11 cellular contexts compared by ENCODE assay signal in the genomic region with DNA sequence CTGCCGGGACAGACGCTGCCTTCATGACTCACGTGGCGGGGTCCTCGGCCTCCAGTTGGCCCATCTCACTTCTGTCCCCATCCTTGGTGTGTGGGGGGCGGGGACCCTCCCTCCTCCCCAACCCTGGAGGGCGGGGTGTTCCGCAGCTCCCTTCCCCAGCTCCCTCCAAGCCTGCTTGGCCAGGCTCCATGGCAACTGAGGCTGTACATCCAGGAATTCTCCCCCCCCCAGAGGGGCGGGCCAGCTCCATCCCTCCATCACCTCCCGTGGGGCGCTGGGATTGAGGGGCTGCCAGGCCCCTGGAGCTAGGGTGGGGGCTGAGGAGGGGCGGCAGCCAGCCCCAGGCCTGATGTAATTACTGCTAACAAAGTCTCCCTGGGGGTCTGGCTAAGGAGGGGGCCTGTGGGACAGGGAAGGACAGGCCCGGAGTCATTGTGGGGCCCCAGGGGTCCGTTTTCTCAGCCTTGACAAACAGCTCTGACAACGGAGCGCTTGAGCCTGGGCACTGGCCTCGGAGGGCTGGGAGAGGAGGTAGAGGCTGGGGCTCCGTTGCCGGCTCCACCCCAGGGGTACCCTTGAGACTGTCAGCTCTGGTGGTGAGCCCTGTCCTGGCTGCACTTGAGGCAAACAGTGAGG. TPM values are rescaled to one million over a fixed set of nuclear protein-coding genes. Genes with fewer than 3 reads are reported as not detected.
A peak's percentile ranks its signal among the peaks of the same experiment; 100 is the strongest.
DNase-seq lines count a peak whose midpoint lies in the region; ATAC-seq and TF ChIP-seq lines count a peak whose summit lies in the region.
"Had no signal": no experiment of that assay in that cellular context is flagged by ENCODE, and none has a peak within 500 bp of the region (broad histone marks: within the 10 kb centered on the region; RNA-seq: fewer than 3 reads in every experiment).

No MANE protein-coding gene starts in this region.

- H3K9me3 ChIP-seq in endodermal cell (ENCODE audit: control insufficient read depth, low read length) (no peaks in the 10 kb centered on the region), psoas muscle (no peaks in the 10 kb centered on the region), vagina (no peaks in the 10 kb centered on the region)

- CTCF ChIA-PET in activated naive CD4-positive, alpha-beta T cell treated with anti-CD3 and anti-CD28 coated beads for 36 hours (lab: Charles Lee): no interaction called here

- H3K27me3 Mint-ChIP-seq in endodermal cell (ENCODE audit: insufficient read depth): no peaks in the 10 kb centered on the region
- peaks cover 4% of the 10 kb centered on the region for H3K27me3 Mint-ChIP-seq in activated naive CD4-positive, alpha-beta T cell treated with anti-CD3 and anti-CD28 coated beads for 36 hours (ENCODE audit: low read depth)

- H3K36me3 ChIP-seq in endodermal cell (ENCODE audit: control insufficient read depth, insufficient read depth, low read length) (peaks cover 22% of the 10 kb centered on the region), psoas muscle (ENCODE audit: insufficient read depth in 1 of 2, low read depth in 1 of 2) (peaks cover 0 to 45% of the 10 kb centered on the region in 2 donors), vagina (peaks cover 0 to 27% of the 10 kb centered on the region in 2 donors)

- H3K4me1 Mint-ChIP-seq in endodermal cell: peaks cover 1% of the 10 kb centered on the region
- peaks cover 17% of the 10 kb centered on the region for H3K4me1 Mint-ChIP-seq in activated naive CD4-positive, alpha-beta T cell treated with anti-CD3 and anti-CD28 coated beads for 36 hours (ENCODE audit: low read depth)

- DNase-seq in endodermal cell (peak; percentile 63), psoas muscle (no peak), SIG-M5 treated with dmso at 0.1 percent for 504 hours (lab: John Stamatoyannopoulos, UW; ENCODE audit: unreplicated experiment) (no peak), vagina (ENCODE audit: extremely low spot score in 2 of 2) (no peak)
- DNase-seq in activated naive CD4-positive, alpha-beta T cell treated with anti-CD3 and anti-CD28 coated beads for 36 hours: no peak
- DNase-seq: activated CD8-positive, alpha-beta T cell treated with anti-CD3 and anti-CD28 coated beads, Interleukin-2, amount 10 ng/mL, durations not matched to agents 7 days and 5 days; glutamatergic neuron; NCI-H1105; SHP77 had no signal

- no peak for TF ChIP-seq EP300 in Ishikawa (IDR thresholded peaks at IDR 0.05; ENCODE audit: borderline replicate concordance)

- no peak overlapping the region for H3K4me3 Mint-ChIP-seq in endodermal cell
- no peak overlapping the region for H3K4me3 Mint-ChIP-seq in activated naive CD4-positive, alpha-beta T cell treated with anti-CD3 and anti-CD28 coated beads for 36 hours
- H3K4me3 Mint-ChIP-seq: activated CD8-positive, alpha-beta T cell treated with anti-CD3 and anti-CD28 coated beads, Interleukin-2, amount 10 ng/mL, durations not matched to agents 7 days and 5 days had no signal

- H3K27ac ChIP-seq in endodermal cell (ENCODE audit: low read depth, low read length) (peak overlapping the region; percentile 73), psoas muscle (peak overlapping the region; percentile 11), vagina (no peak overlapping the region)

- TF ChIP-seq CTCF in endodermal cell (conservative IDR thresholded peaks at IDR 0.05) (no peak), psoas muscle (IDR thresholded peaks at IDR 0.05) (no peak), vagina (IDR thresholded peaks at IDR 0.05) (no peak)

- TF ChIP-seq RAD21 in Ishikawa (IDR thresholded peaks at IDR 0.05; ENCODE audit: low read depth): no peak

- WGBS in endodermal cell (ENCODE audit: insufficient coverage in 1 of 2, insufficient read length in 1 of 2), 2 experiments: 70% methylated on average over 19 of the region's 19 CpGs; no CpG with 5 or more reads in 1 of the 2 experiments
- WGBS in psoas muscle, 3 donors: 43 to 50% (median 48%) methylated on average over 18 to 19 of the region's 19 CpGs

- H3K4me3 ChIP-seq in endodermal cell (ENCODE audit: low read length) (no peak overlapping the region), psoas muscle (no peak overlapping the region), vagina (no peak overlapping the region)

- H3K27ac Mint-ChIP-seq in endodermal cell: no peak overlapping the region
- no peak overlapping the region for H3K27ac Mint-ChIP-seq in activated naive CD4-positive, alpha-beta T cell treated with anti-CD3 and anti-CD28 coated beads for 36 hours

- TF ChIP-seq POLR2A in vagina (IDR thresholded peaks at IDR 0.05): no peak

- no peaks in the 10 kb centered on the region for H3K4me1 ChIP-seq in endodermal cell (ENCODE audit: control insufficient read depth, insufficient read depth, low read length)
- H3K4me1 ChIP-seq in psoas muscle: peaks cover 14% of the 10 kb centered on the region
- peaks cover 46% of the 10 kb centered on the region for H3K4me1 ChIP-seq in vagina

- peaks cover 26% of the 10 kb centered on the region for H3K36me3 Mint-ChIP-seq in endodermal cell (ENCODE audit: low read depth)
- peaks cover 18% of the 10 kb centered on the region for H3K36me3 Mint-ChIP-seq in activated naive CD4-positive, alpha-beta T cell treated with anti-CD3 and anti-CD28 coated beads for 36 hours (ENCODE audit: low read depth)

- H3K9ac ChIP-seq in endodermal cell (ENCODE audit: extremely low read depth, low read length, poor library complexity, severe bottlenecking): no peak overlapping the region

- peak in 2 of 4 donors; percentile 3 to 13 for ATAC-seq in psoas muscle
- ATAC-seq: activated CD8-positive, alpha-beta T cell treated with anti-CD3 and anti-CD28 coated beads, Interleukin-2, amount 10 ng/mL, durations not matched to agents 7 days and 5 days had no signal

- intact Hi-C loops in psoas muscle (cut with DNase I) (no loop called here), vagina (cut with DNase I) (no loop called here)
- intact Hi-C loops in activated naive CD4-positive, alpha-beta T cell treated with anti-CD3 and anti-CD28 coated beads for 36 hours (cut with micrococcal nuclease): no loop called here

- no peaks in the 10 kb centered on the region for H3K27me3 ChIP-seq in endodermal cell (ENCODE audit: control insufficient read depth, insufficient read depth, low read length, poor library complexity, severe bottlenecking)
- peaks cover 0 to 6% (median 3%) of the 10 kb centered on the region in 3 donors for H3K27me3 ChIP-seq in psoas muscle (ENCODE audit: insufficient read depth in 3 of 3, low read length in 2 of 3)
- H3K27me3 ChIP-seq in vagina: no peaks in the 10 kb centered on the region
- H3K27me3 ChIP-seq: brain microvascular endothelial cell had no signal

- H3K9me3 Mint-ChIP-seq in endodermal cell: no peaks in the 10 kb centered on the region
- no peaks in the 10 kb centered on the region for H3K9me3 Mint-ChIP-seq in activated naive CD4-positive, alpha-beta T cell treated with anti-CD3 and anti-CD28 coated beads for 36 hours

TF ChIP-seq in Ishikawa, 13 proteins besides CTCF, POLR2A, EP300 and RAD21:
- TF ChIP-seq ZBTB7A (IDR thresholded peaks at IDR 0.05; ENCODE audit: low read depth): peak; percentile 44; the same call in 1 of the 2 replicates
- TF ChIP-seq EGR1 (IDR thresholded peaks at IDR 0.05): no peak

RNA-seq across cellular contexts. Expression of gene DIPK1B, which starts 8.0 kb away (rescaled TPM):
- total RNA-seq in endodermal cell (10 to 100 TPM; 35.1 to 45.4 TPM), psoas muscle (1 to 10 TPM; 1.4 to 2.7 (median 2.3) TPM), vagina (11.5 TPM)
- polyA plus RNA-seq in endodermal cell (2013, experiment 1 of 2): 56.2 TPM
- 53.5 TPM for polyA plus RNA-seq in endodermal cell (2013, experiment 2 of 2)
- polyA plus RNA-seq in psoas muscle: 1 to 10 TPM; 2.2 to 5.3 (median 3.5) TPM
- under 1 TPM in 1 of 2 experiments, not detected in 1; 0.10 TPM for total RNA-seq in activated naive CD4-positive, alpha-beta T cell treated with anti-CD3 and anti-CD28 coated beads for 36 hours

RNA-seq across cellular contexts. Expression of gene LCN10, which starts 22.4 kb away (rescaled TPM):
- total RNA-seq in endodermal cell (1 to 10 TPM in 1 of 2 donors, under 1 TPM in 1; 0.91 to 1.1 TPM), psoas muscle (1 to 10 TPM in 3 of 4 donors, not detected in 1; 3.2 to 4.9 (median 4.1) TPM), vagina (8.3 TPM)
- polyA plus RNA-seq in endodermal cell (2013, experiment 1 of 2): 0.07 TPM
- polyA plus RNA-seq in endodermal cell (2013, experiment 2 of 2): 0.17 TPM
- polyA plus RNA-seq in psoas muscle: 1 to 10 TPM; 3.0 to 4.6 (median 4.0) TPM
- 1 to 10 TPM in 1 of 2 experiments, under 1 TPM in 1; 0.83 to 1.0 TPM for total RNA-seq in activated naive CD4-positive, alpha-beta T cell treated with anti-CD3 and anti-CD28 coated beads for 36 hours

RNA-seq across cellular contexts. Expression of gene LCN6, which starts 28.0 kb away (rescaled TPM):
- not detected for total RNA-seq in endodermal cell
- polyA plus RNA-seq in endodermal cell (2013, experiment 1 of 2): not detected
- not detected for polyA plus RNA-seq in endodermal cell (2013, experiment 2 of 2)
- 10 to 100 TPM in 1 of 4 donors, 1 to 10 TPM in 2, under 1 TPM in 1; 0.44 to 14.7 (median 5.5) TPM for total RNA-seq in psoas muscle
- 10 to 100 TPM; 10.7 to 15.0 (median 10.8) TPM for polyA plus RNA-seq in psoas muscle
- not detected for total RNA-seq in activated naive CD4-positive, alpha-beta T cell treated with anti-CD3 and anti-CD28 coated beads for 36 hours
- total RNA-seq in vagina: 17.9 TPM
- total RNA-seq: activated CD8-positive, alpha-beta T cell treated with anti-CD3 and anti-CD28 coated beads, Interleukin-2, amount 10 ng/mL, durations not matched to agents 7 days and 5 days had no signal

RNA-seq across cellular contexts. Expression of gene AGPAT2, which starts 33.1 kb away (rescaled TPM):
- 10 to 100 TPM; 33.4 to 39.8 TPM for total RNA-seq in endodermal cell
- 16.9 TPM for polyA plus RNA-seq in endodermal cell (2013, experiment 1 of 2)
- 14.3 TPM for polyA plus RNA-seq in endodermal cell (2013, experiment 2 of 2)
- total RNA-seq in psoas muscle: 10 to 100 TPM; 15.5 to 46.3 (median 31.5) TPM
- 10 to 100 TPM; 25.9 to 66.5 (median 46.8) TPM for polyA plus RNA-seq in psoas muscle
- total RNA-seq in activated naive CD4-positive, alpha-beta T cell treated with anti-CD3 and anti-CD28 coated beads for 36 hours: 1 to 10 TPM; 8.7 to 9.4 TPM
- total RNA-seq in vagina: 87.2 TPM

RNA-seq across cellular contexts. Expression of gene LCN8, which starts 37.7 kb away (rescaled TPM):
- total RNA-seq in endodermal cell: not detected
- polyA plus RNA-seq in endodermal cell (2013, experiment 1 of 2): not detected
- polyA plus RNA-seq in endodermal cell (2013, experiment 2 of 2): not detected
- total RNA-seq in psoas muscle: 1 to 10 TPM in 1 of 4 donors, under 1 TPM in 2, not detected in 1; 0.44 to 1.5 (median 0.50) TPM
- under 1 TPM in 2 of 3 donors, not detected in 1; 0.16 to 0.17 TPM for polyA plus RNA-seq in psoas muscle
- total RNA-seq in activated naive CD4-positive, alpha-beta T cell treated with anti-CD3 and anti-CD28 coated beads for 36 hours: not detected
- total RNA-seq in vagina: not detected
- total RNA-seq: activated CD8-positive, alpha-beta T cell treated with anti-CD3 and anti-CD28 coated beads, Interleukin-2, amount 10 ng/mL, durations not matched to agents 7 days and 5 days had no signal
